Comparison of ENCODE assay signal across 9 cellular contexts in genomic region chr9:73872693-73873092, GRCh38.
"Had no signal": no experiment of that assay in that cellular context is flagged by ENCODE, and none has a peak within 500 bp of the region (broad histone marks: within the 10 kb centered on the region; RNA-seq: fewer than 3 reads in every experiment).

No MANE protein-coding gene starts in this region.

- H2AFZ ChIP-seq: GM23338 had no signal

- H3K4me1 ChIP-seq: HAP-1 had no signal

- DNase-seq: HFFc6, KG1 had no signal

- H3K4me3 ChIP-seq: GM23338, HAP-1 had no signal

- ATAC-seq: GM23338, HCT116, HepG2 had no signal

- H3K27ac ChIP-seq: HL-60 had no signal

- H3K4me2 ChIP-seq: GM23338 had no signal

- H3K9me3 ChIP-seq: HAP-1 had no signal

- FAIRE-seq: H1, H54, HepG2 had no signal

- H3K36me3 ChIP-seq: HAP-1 had no signal
